In the genomic region with DNA sequence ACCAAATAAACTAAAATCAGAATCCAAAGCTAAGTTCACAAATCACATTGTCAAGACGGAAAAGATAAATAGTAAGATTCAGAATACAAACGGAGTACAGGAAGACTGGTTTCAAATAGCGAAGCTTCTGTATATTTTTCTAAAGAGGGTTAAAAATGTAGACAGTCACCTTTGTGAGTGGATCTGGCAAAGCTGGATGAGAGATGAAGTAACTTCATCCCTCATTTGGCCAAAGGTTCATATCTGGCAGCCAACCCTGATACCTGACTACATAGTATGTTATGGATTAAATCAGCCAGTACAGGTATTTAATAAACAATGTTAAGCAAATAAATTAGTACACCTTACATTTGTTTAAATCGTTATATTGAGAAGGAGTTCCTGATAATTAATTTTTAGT, we compare ENCODE assay signal across 2 cellular contexts.
TF ChIP-seq lines count a peak whose summit lies in the region.

No MANE protein-coding gene starts in this region.

TF ChIP-seq in HepG2, 621 proteins besides CTCF, POLR2A, EP300 and RAD21:
- TF ChIP-seq JUND (CRISPR knock-in tag; IDR thresholded peaks at IDR 0.05) (no peak), ZBTB7B (CRISPR knock-in tag; IDR thresholded peaks at IDR 0.05) (no peak), MEIS2 (CRISPR knock-in tag; IDR thresholded peaks at IDR 0.05) (no peak), U2AF1 (optimal IDR thresholded peaks at IDR 0.05; ENCODE audit: low read depth, low read length) (no peak), GFI1 (CRISPR knock-in tag; IDR thresholded peaks at IDR 0.05; ENCODE audit: borderline replicate concordance) (no peak), NCOR1 (IDR thresholded peaks at IDR 0.05; ENCODE audit: borderline replicate concordance, low read length) (no peak), ZNF883 (CRISPR knock-in tag; IDR thresholded peaks at IDR 0.05; ENCODE audit: not compliant biosample characterization) (no peak), ZNF616 (CRISPR knock-in tag; IDR thresholded peaks at IDR 0.05; ENCODE audit: low read depth) (no peak), ETV6 (CRISPR knock-in tag; conservative IDR thresholded peaks at IDR 0.05) (no peak), ZFP62 (CRISPR knock-in tag; IDR thresholded peaks at IDR 0.05) (no peak), MLX (CRISPR knock-in tag; IDR thresholded peaks at IDR 0.05) (no peak)
TF ChIP-seq in HepG2: peak in this region for 0.

TF ChIP-seq in SK-N-SH, 30 proteins besides CTCF, POLR2A, EP300 and RAD21:
- TF ChIP-seq NRF1 (IDR thresholded peaks at IDR 0.05; ENCODE audit: low read depth, low read length) (no peak), USF1 (IDR thresholded peaks at IDR 0.05; ENCODE audit: borderline replicate concordance, low read depth) (no peak), TCF12 (IDR thresholded peaks at IDR 0.05) (no peak), EZH2phosphoT487 (IDR thresholded peaks at IDR 0.05; ENCODE audit: borderline replicate concordance, low read depth) (no peak), TEAD4 (IDR thresholded peaks at IDR 0.05; ENCODE audit: borderline replicate concordance, insufficient read depth) (no peak), YY1 (IDR thresholded peaks at IDR 0.05; ENCODE audit: low read depth) (no peak), GATA2 (CRISPR knock-in tag; IDR thresholded peaks at IDR 0.05) (no peak), RCOR1 (IDR thresholded peaks at IDR 0.05; ENCODE audit: low read length) (no peak), CHD2 (IDR thresholded peaks at IDR 0.05; ENCODE audit: low read length, partially characterized antibody) (no peak)
- TF ChIP-seq, protein P1, sequence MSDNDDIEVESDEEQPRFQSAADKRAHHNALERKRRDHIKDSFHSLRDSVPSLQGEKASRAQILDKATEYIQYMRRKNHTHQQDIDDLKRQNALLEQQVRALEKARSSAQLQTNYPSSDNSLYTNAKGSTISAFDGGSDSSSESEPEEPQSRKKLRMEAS (IDR thresholded peaks at IDR 0.05; ENCODE audit: low read depth), result no peak
